ENCODE assay signal across 16 cellular contexts in the genomic region with DNA sequence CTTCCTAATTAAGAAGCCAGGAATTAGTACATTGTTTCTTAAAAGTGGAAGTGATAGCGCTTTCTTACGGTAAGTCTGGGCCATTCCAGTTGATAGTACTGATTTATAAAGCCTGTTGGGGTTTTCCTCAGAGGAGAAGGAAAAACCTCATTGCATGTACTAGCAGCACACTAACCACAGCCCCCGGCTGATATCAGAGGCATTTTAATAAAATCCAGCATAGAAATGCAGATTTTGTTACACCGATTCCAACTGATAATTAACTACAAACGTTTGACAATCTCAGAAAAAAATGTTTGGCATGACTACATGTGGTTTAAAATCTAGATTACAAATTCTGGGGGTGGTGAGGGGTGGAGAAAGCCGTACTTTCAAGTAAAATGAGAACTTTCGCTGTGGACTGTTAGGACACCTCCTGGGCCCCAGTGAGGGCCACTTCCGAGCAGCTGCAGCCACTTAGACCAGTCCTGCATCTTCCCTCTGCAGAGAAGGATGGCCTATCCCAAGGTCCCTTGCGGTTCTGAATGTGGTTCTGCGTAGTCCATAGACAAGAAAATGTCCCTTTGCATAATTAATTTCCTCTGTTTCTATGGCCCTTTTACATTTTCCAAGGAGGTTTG.
"Had no signal": no experiment of that assay in that cellular context is flagged by ENCODE, and none has a peak within 500 bp of the region (broad histone marks: within the 10 kb centered on the region; RNA-seq: fewer than 3 reads in every experiment).

No MANE protein-coding gene starts in this region.

- H3K4me3 ChIP-seq: ascending aorta, cardiac muscle cell, lung, spleen, upper lobe of left lung had no signal

- H3K27ac ChIP-seq: ascending aorta, cardiac muscle cell, spleen, upper lobe of left lung had no signal

- H3K9me3 ChIP-seq: ascending aorta, spleen, upper lobe of left lung had no signal

- H3K4me1 ChIP-seq: ascending aorta, spleen had no signal

- H3K36me3 ChIP-seq: ascending aorta, cardiac muscle cell, spleen, upper lobe of left lung had no signal

- H3K27me3 ChIP-seq: ascending aorta, cardiac muscle cell, upper lobe of left lung had no signal

- DNase-seq: activated CD4-positive, alpha-beta T cell treated with anti-CD3 and anti-CD28 coated beads for 1 hour; activated CD4-positive, alpha-beta T cell treated with anti-CD3 and anti-CD28 coated beads, Interleukin-2, amount 50 U/mL, for 1 hour; activated CD8-positive, alpha-beta T cell treated with anti-CD3 and anti-CD28 coated beads, Interleukin-2, amount 10 ng/mL, durations not matched to agents 7 days and 5 days; activated gamma-delta T cell treated with Interleukin-2 at 50 U/mL for 16 hours; effector CD4-positive, alpha-beta T cell; kidney; naive thymus-derived CD8-positive, alpha-beta T cell; retina; spleen; stimulated activated CD4-positive, alpha-beta T cell treated with anti-CD3 and anti-CD28 coated beads, Interleukin-4, amount 100 ng/mL, for 1 hour; stimulated activated naive CD4-positive, alpha-beta T cell treated with Interleukin-2 at 50 U/mL for 16 hours; T-helper 9 cell; upper lobe of left lung had no signal

- ATAC-seq: activated CD8-positive, alpha-beta T cell treated with anti-CD3 and anti-CD28 coated beads, Interleukin-2, amount 10 ng/mL, durations not matched to agents 7 days and 5 days; naive thymus-derived CD8-positive, alpha-beta T cell had no signal
